19 cellular contexts compared by ENCODE assay signal in the genomic region with DNA sequence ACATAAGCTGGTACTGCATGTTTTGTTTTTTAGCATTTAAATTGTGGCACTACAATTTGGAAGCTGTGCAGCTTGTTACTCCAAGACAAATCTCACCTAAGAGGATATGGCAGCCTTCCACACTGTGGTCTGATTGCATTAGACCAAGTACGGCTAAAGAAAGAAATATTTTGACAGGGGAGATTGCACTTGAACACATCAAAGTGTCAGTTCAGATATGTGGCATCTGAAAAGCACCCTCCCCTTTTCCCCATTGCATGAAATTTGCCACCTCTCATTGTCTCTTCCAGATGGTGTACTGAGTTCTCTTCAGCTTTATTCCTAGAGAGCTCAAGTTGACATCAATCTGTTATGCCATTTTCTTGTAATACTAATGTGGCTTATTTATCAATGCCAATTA.
"Had no signal": no experiment of that assay in that cellular context is flagged by ENCODE, and none has a peak within 500 bp of the region (broad histone marks: within the 10 kb centered on the region; RNA-seq: fewer than 3 reads in every experiment).

No MANE protein-coding gene starts in this region.

- H3K27ac ChIP-seq: ascending aorta, breast epithelium, epithelial cell of prostate, heart left ventricle, spleen, thoracic aorta, vagina had no signal

- H3K27me3 ChIP-seq: ascending aorta, breast epithelium, heart left ventricle, spleen, vagina had no signal

- H3K4me1 ChIP-seq: ascending aorta, breast epithelium, heart left ventricle, spleen, vagina had no signal

- DNase-seq: activated CD4-positive, alpha-beta T cell treated with anti-CD3 and anti-CD28 coated beads for 1 hour; activated CD4-positive, alpha-beta T cell treated with anti-CD3 and anti-CD28 coated beads, Interleukin-2, amount 50 U/mL, for 1 hour; activated CD8-positive, alpha-beta T cell treated with anti-CD3 and anti-CD28 coated beads, Interleukin-2, amount 10 ng/mL, durations not matched to agents 7 days and 5 days; cerebellar nuclear complex; cortex of kidney; endodermal cell; heart left ventricle; left colon; naive B cell; spleen; stimulated activated CD4-positive, alpha-beta T cell treated with anti-CD3 and anti-CD28 coated beads, Interleukin-4, amount 100 ng/mL, for 1 hour; stimulated activated naive CD4-positive, alpha-beta T cell treated with Interleukin-2 at 50 U/mL for 16 hours had no signal

- H3K4me3 ChIP-seq: ascending aorta, breast epithelium, heart left ventricle, lung, spleen, thoracic aorta, vagina had no signal

- H3K36me3 ChIP-seq: ascending aorta, breast epithelium, heart left ventricle, spleen, thoracic aorta, vagina had no signal

- ATAC-seq: activated CD8-positive, alpha-beta T cell treated with anti-CD3 and anti-CD28 coated beads, Interleukin-2, amount 10 ng/mL, durations not matched to agents 7 days and 5 days; activated naive CD4-positive, alpha-beta T cell treated with anti-CD3 and anti-CD28 coated beads, Interleukin-2, amount 50 U/mL, for 72 hours; left colon had no signal

- H3K9me3 ChIP-seq: ascending aorta, breast epithelium, heart left ventricle, spleen, thoracic aorta, vagina had no signal
